Comparison of ENCODE assay signal across 14 cellular contexts in genomic region chr6:34151321-34152041, GRCh38. TPM values are rescaled to one million over a fixed set of nuclear protein-coding genes. Genes with fewer than 3 reads are reported as not detected.
DNase-seq lines count a peak whose midpoint lies in the region; FAIRE-seq and TF ChIP-seq lines count a peak whose summit lies in the region.
"Had no signal": no experiment of that assay in that cellular context is flagged by ENCODE, and none has a peak within 500 bp of the region (broad histone marks: within the 10 kb centered on the region; RNA-seq: fewer than 3 reads in every experiment).

No MANE protein-coding gene starts in this region.

- H3K27ac ChIP-seq in parathyroid adenoma (no peak overlapping the region), small intestine (ENCODE audit: low read depth in 1 of 2, low read length in 1 of 2) (no peak overlapping the region)
- H3K27ac ChIP-seq: KMS-11 had no signal

- FAIRE-seq in small intestine (lab: Jason Lieb, UNC) = no peak

- H3K79me2 ChIP-seq in parathyroid adenoma = no peaks in the 10 kb centered on the region

- peak; percentile 70 for DNase-seq in NCI-H510A treated with DMSO at 0.1 percent for 48 hours (lab: John Stamatoyannopoulos, UW)
- no peak for DNase-seq in NCI-H510A (lab: John Stamatoyannopoulos, UW)
- peak; percentile 27 for DNase-seq in HT-29 (ENCODE audit: low spot score)
- DNase-seq in cerebellum (ENCODE audit: low spot score) = peak; percentile 32
- DNase-seq in EL = no peak
- DNase-seq in effector CD8-positive, alpha-beta T cell (lab: John Stamatoyannopoulos, UW) = no peak
- DNase-seq in small intestine = no peak
- DNase-seq: activated naive CD4-positive, alpha-beta T cell treated with anti-CD3 and anti-CD28 coated beads for 36 hours; effector memory CD8-positive, alpha-beta T cell; GOT3; NCI-H2029 treated with DMSO at 0.1 percent for 48 hours had no signal

- no peaks in the 10 kb centered on the region for H3K9me3 ChIP-seq in parathyroid adenoma (ENCODE audit: control insufficient read depth, low read length)
- H3K9me3 ChIP-seq in small intestine (ENCODE audit: control insufficient read depth, low read depth) = no peaks in the 10 kb centered on the region

- H3K36me3 ChIP-seq in parathyroid adenoma (ENCODE audit: control insufficient read depth, insufficient read depth, low read length) (no peaks in the 10 kb centered on the region), small intestine (ENCODE audit: control insufficient read depth in 2 of 2, insufficient read depth in 2 of 2, low read length in 2 of 2) (no peaks in the 10 kb centered on the region)

- H3K4me1 ChIP-seq in parathyroid adenoma (no peaks in the 10 kb centered on the region), small intestine (ENCODE audit: control insufficient read depth in 2 of 2, insufficient read depth in 1 of 2, low read depth in 1 of 2, low read length in 1 of 2) (no peaks in the 10 kb centered on the region)

- no peak overlapping the region for H3K9ac ChIP-seq in parathyroid adenoma
- H3K9ac ChIP-seq: KMS-11 had no signal

- H3K27me3 ChIP-seq in parathyroid adenoma (ENCODE audit: control insufficient read depth, insufficient read depth, low read length) (peaks cover 3% of the 10 kb centered on the region), small intestine (ENCODE audit: control insufficient read depth in 2 of 2, insufficient read depth in 2 of 2, low read length in 2 of 2) (peaks cover 0 to 20% of the 10 kb centered on the region in 2 donors)

- WGBS in small intestine, 3 donors = 9 to 14% (median 12%) methylated on average over 20 to 21 of the region's 21 CpGs

- H3K4me2 ChIP-seq in parathyroid adenoma (ENCODE audit: low read length) = no peak overlapping the region
- H3K4me2 ChIP-seq: KMS-11 had no signal

- H2AFZ ChIP-seq in parathyroid adenoma = no peak overlapping the region

- peak; percentile 8 for TF ChIP-seq CTCF in parathyroid adenoma (IDR thresholded peaks at IDR 0.05)

- no peak overlapping the region for H3K4me3 ChIP-seq in parathyroid adenoma (ENCODE audit: low read depth, low read length)
- H3K4me3 ChIP-seq in small intestine (ENCODE audit: low read depth in 1 of 2, low read length in 2 of 2) = no peak overlapping the region

RNA-seq across cellular contexts. Expression of gene GRM4, which starts 5.6 kb away (rescaled TPM):
- total RNA-seq in HT-29 (2014; rRNA removed; shearing (Covaris generic)) = not detected in 2 replicates
- total RNA-seq in cerebellum = 28.3 TPM
- under 1 TPM in 1 of 3 donors, not detected in 2; 0.09 TPM for polyA plus RNA-seq in small intestine
- polyA plus RNA-seq: AG04450 had no signal

Comparison
In these comparisons a context has a peak if more than half of its experiments do, and no peak if none do; other contexts are left out.
1. DNase-seq: peak in NCI-H510A treated with DMSO at 0.1 percent for 48 hours (single experiment), HT-29 (single experiment) and cerebellum (single experiment); none in NCI-H510A (single experiment), EL (single experiment), effector CD8-positive, alpha-beta T cell (single experiment) and small intestine (single experiment).
2. RNA of gene GRM4, which starts 5.6 kb away (total RNA-seq): 28.3 TPM in cerebellum (single experiment); not detected in HT-29; every median in the first group is over 10 times any median in the second.